33 cellular contexts compared by ENCODE assay signal in genomic region chr5:132211787-132212186, GRCh38. TPM values are rescaled to one million over a fixed set of nuclear protein-coding genes. Genes with fewer than 3 reads are reported as not detected.
A peak's percentile ranks its signal among the peaks of the same experiment; 100 is the strongest.
DNase-seq lines count a peak whose midpoint lies in the region; ATAC-seq and TF ChIP-seq lines count a peak whose summit lies in the region.
"Had no signal": no experiment of that assay in that cellular context is flagged by ENCODE, and none has a peak within 500 bp of the region (broad histone marks: within the 10 kb centered on the region; RNA-seq: fewer than 3 reads in every experiment).

No MANE protein-coding gene starts in this region.

- no peaks in the 10 kb centered on the region for H3K27me3 ChIP-seq in right atrium auricular region
- no peaks in the 10 kb centered on the region for H3K27me3 ChIP-seq in upper lobe of left lung
- H3K27me3 ChIP-seq: BE2C, gastrocnemius medialis, left lung, suprapubic skin, uterus had no signal

- H3K4me1 ChIP-seq in right atrium auricular region (peaks cover 0 to 64% of the 10 kb centered on the region in 2 donors), upper lobe of left lung (peaks cover 0 to 8% (median 7%) of the 10 kb centered on the region in 4 donors)
- H3K4me1 ChIP-seq: HAP-1, uterus had no signal

- no peaks in the 10 kb centered on the region for H3K27me3 Mint-ChIP-seq in natural killer cell treated with Interleukin-12 subunit alpha and Interleukin-12 subunit beta and Interleukin-15 and Interleukin-18, amount 100 ng/mL, for 72 hours
- peaks cover 0 to 3% of the 10 kb centered on the region in 2 donors for H3K27me3 Mint-ChIP-seq in natural killer cell (ENCODE audit: low read depth in 2 of 2)
- H3K27me3 Mint-ChIP-seq: activated CD4-positive, alpha-beta memory T cell treated with anti-CD3 and anti-CD28 coated beads for 36 hours; activated naive CD8-positive, alpha-beta T cell had no signal

- WGBS in upper lobe of left lung, 2 donors = 47% methylated on average over 1 of the region's 1 CpG

- H3K9me3 Mint-ChIP-seq in natural killer cell treated with Interleukin-12 subunit alpha and Interleukin-12 subunit beta and Interleukin-15 and Interleukin-18, amount 100 ng/mL, for 72 hours = no peaks in the 10 kb centered on the region
- no peaks in the 10 kb centered on the region for H3K9me3 Mint-ChIP-seq in natural killer cell
- H3K9me3 Mint-ChIP-seq: activated CD4-positive, alpha-beta memory T cell treated with anti-CD3 and anti-CD28 coated beads for 36 hours; immature natural killer cell; stimulated activated naive B cell treated with anti-CD40 and anti-IgM and Interleukin-4, amounts not matched to agents 10 μg/mL and 1 μg/mL and 100 μg/mL, for 72 hours; T-helper 1 cell treated with Interleukin-12 subunit alpha and Interleukin-12 subunit beta and Interleukin-4 antibody, amounts not matched to agents 30 μg/mL and 1 μg/mL, for 36 hours had no signal

- intact Hi-C loops in natural killer cell (cut with micrococcal nuclease) = no loop called here

- H3K27ac Mint-ChIP-seq in natural killer cell treated with Interleukin-12 subunit alpha and Interleukin-12 subunit beta and Interleukin-15 and Interleukin-18, amount 100 ng/mL, for 72 hours = no peak overlapping the region
- H3K27ac Mint-ChIP-seq in natural killer cell = no peak overlapping the region
- H3K27ac Mint-ChIP-seq: activated CD4-positive, alpha-beta memory T cell treated with anti-CD3 and anti-CD28 coated beads for 36 hours; activated naive CD8-positive, alpha-beta T cell; immature natural killer cell; stimulated activated naive B cell treated with anti-CD40 and anti-IgM and Interleukin-4, amounts not matched to agents 10 μg/mL and 1 μg/mL and 100 μg/mL, for 72 hours; T-helper 1 cell treated with Interleukin-12 subunit alpha and Interleukin-12 subunit beta and Interleukin-4 antibody, amounts not matched to agents 30 μg/mL and 1 μg/mL, for 36 hours had no signal

- H3K4me1 Mint-ChIP-seq in natural killer cell treated with Interleukin-12 subunit alpha and Interleukin-12 subunit beta and Interleukin-15 and Interleukin-18, amount 100 ng/mL, for 72 hours (ENCODE audit: low read depth in 2 of 2) = peaks cover 0 to 2% of the 10 kb centered on the region in 2 donors
- peaks cover 0 to 4% of the 10 kb centered on the region in 2 donors for H3K4me1 Mint-ChIP-seq in natural killer cell
- H3K4me1 Mint-ChIP-seq: immature natural killer cell had no signal

- H3K36me3 Mint-ChIP-seq in natural killer cell treated with Interleukin-12 subunit alpha and Interleukin-12 subunit beta and Interleukin-15 and Interleukin-18, amount 100 ng/mL, for 72 hours = no peaks in the 10 kb centered on the region
- H3K36me3 Mint-ChIP-seq in natural killer cell = no peaks in the 10 kb centered on the region
- H3K36me3 Mint-ChIP-seq: activated CD4-positive, alpha-beta memory T cell treated with anti-CD3 and anti-CD28 coated beads for 36 hours; activated naive CD8-positive, alpha-beta T cell; immature natural killer cell had no signal

- H3K4me3 Mint-ChIP-seq in natural killer cell treated with Interleukin-12 subunit alpha and Interleukin-12 subunit beta and Interleukin-15 and Interleukin-18, amount 100 ng/mL, for 72 hours = no peak overlapping the region
- H3K4me3 Mint-ChIP-seq in natural killer cell = no peak overlapping the region
- H3K4me3 Mint-ChIP-seq: activated CD4-positive, alpha-beta memory T cell treated with anti-CD3 and anti-CD28 coated beads for 36 hours; activated naive CD8-positive, alpha-beta T cell; immature natural killer cell; stimulated activated naive B cell treated with anti-CD40 and anti-IgM and Interleukin-4, amounts not matched to agents 10 μg/mL and 1 μg/mL and 100 μg/mL, for 72 hours; T-helper 1 cell treated with Interleukin-12 subunit alpha and Interleukin-12 subunit beta and Interleukin-4 antibody, amounts not matched to agents 30 μg/mL and 1 μg/mL, for 36 hours had no signal

- no peak for TF ChIP-seq POLR2A in upper lobe of left lung (IDR thresholded peaks at IDR 0.05)

- ATAC-seq in natural killer cell treated with Interleukin-12 subunit alpha and Interleukin-12 subunit beta and Interleukin-15 and Interleukin-18, amount 100 ng/mL, for 72 hours = no peak
- ATAC-seq in natural killer cell = no peak
- no peak for ATAC-seq in HG02571 (IDR thresholded peaks at IDR 0.05; ENCODE audit: unreplicated experiment)
- ATAC-seq in upper lobe of left lung (ENCODE audit: low FRiP score in 2 of 2) = no peak
- ATAC-seq: activated CD4-positive, CD25-positive, alpha-beta regulatory T cell treated with anti-CD3 and anti-CD28 coated beads, Interleukin-2, amount 50 U/mL, for 24 hours; gastrocnemius medialis; K562; left lung; mucosa of descending colon; stimulated activated naive B cell treated with anti-CD40 and anti-IgM and Interleukin-4, amounts not matched to agents 10 μg/mL and 1 μg/mL and 100 μg/mL, for 72 hours had no signal

- no peak overlapping the region for H3K27ac ChIP-seq in coronary artery
- H3K27ac ChIP-seq in right atrium auricular region = peak overlapping the region; percentile 62 to 65
- H3K27ac ChIP-seq in upper lobe of left lung = no peak overlapping the region
- H3K27ac ChIP-seq: gastrocnemius medialis, left lung, suprapubic skin, uterus had no signal

- TF ChIP-seq CTCF in natural killer cell (IDR thresholded peaks at IDR 0.05) = no peak
- no peak for TF ChIP-seq CTCF in coronary artery (IDR thresholded peaks at IDR 0.05)
- TF ChIP-seq CTCF in right atrium auricular region (IDR thresholded peaks at IDR 0.05) = no peak
- no peak for TF ChIP-seq CTCF in upper lobe of left lung (IDR thresholded peaks at IDR 0.05)

- peak; percentile 18 for DNase-seq in natural killer cell treated with Interleukin-12 subunit alpha and Interleukin-12 subunit beta and Interleukin-15 and Interleukin-18, amount 100 ng/mL, for 72 hours (ENCODE audit: low spot score)
- DNase-seq in natural killer cell (no peak), coronary artery (ENCODE audit: low spot score) (peak; percentile 53), right atrium auricular region (ENCODE audit: low spot score) (no peak), NCI-H1092 treated with DMSO at 0.1 percent for 48 hours (lab: John Stamatoyannopoulos, UW) (no peak), COR-L47 (lab: John Stamatoyannopoulos, UW) (no peak), upper lobe of left lung (no peak)
- DNase-seq: 8988T; activated CD4-positive, alpha-beta memory T cell treated with anti-CD3 and anti-CD28 coated beads for 36 hours; activated effector memory CD4-positive, alpha-beta T cell treated with Interleukin-2 at 50 U/mL for 16 hours; BE2C; caudate nucleus; dermis blood vessel endothelial cell; gastrocnemius medialis; hypothalamus; immature natural killer cell; left lung; mucosa of descending colon; NCI-H2029; NCI-H2227 treated with DMSO at 0.1 percent for 48 hours; NCI-H82; posterior cingulate gyrus; stimulated activated CD4-positive, alpha-beta T cell treated with anti-CD3 and anti-CD28 coated beads, Interleukin-15, amount 100 ng/mL, for 24 hours; stimulated activated naive B cell treated with anti-CD40 and anti-IgM and Interleukin-4, amounts not matched to agents 10 μg/mL and 1 μg/mL and 100 μg/mL, for 72 hours; uterus had no signal

- no peak for TF ChIP-seq EP300 in upper lobe of left lung (IDR thresholded peaks at IDR 0.05)

- H3K36me3 ChIP-seq in right atrium auricular region = peaks cover 57% of the 10 kb centered on the region
- H3K36me3 ChIP-seq in upper lobe of left lung = peaks cover 5 to 65% (median 39%) of the 10 kb centered on the region in 4 donors
- H3K36me3 ChIP-seq: BE2C, uterus had no signal

- H3K9me3 ChIP-seq in right atrium auricular region (no peaks in the 10 kb centered on the region), upper lobe of left lung (no peaks in the 10 kb centered on the region)
- H3K9me3 ChIP-seq: BE2C, gastrocnemius medialis, HAP-1, left lung, mucosa of descending colon, suprapubic skin, uterus had no signal

- H3K4me3 ChIP-seq in coronary artery (no peak overlapping the region), right atrium auricular region (no peak overlapping the region), upper lobe of left lung (no peak overlapping the region)
- H3K4me3 ChIP-seq: gastrocnemius medialis, HAP-1, K562, left lung, mucosa of descending colon, suprapubic skin, uterus had no signal

RNA-seq across cellular contexts. Expression of gene P4HA2, which starts 15.9 kb away (rescaled TPM):
- total RNA-seq in natural killer cell treated with Interleukin-12 subunit alpha and Interleukin-12 subunit beta and Interleukin-15 and Interleukin-18, amount 100 ng/mL, for 72 hours = 10 to 100 TPM in 1 of 2 donors, 1 to 10 TPM in 1; 5.5 to 20.1 TPM
- total RNA-seq in natural killer cell (under 1 TPM in 1 of 3 donors, not detected in 2; 0.20 TPM), right atrium auricular region (10 to 100 TPM; 60.5 to 65.4 TPM), upper lobe of left lung (10 to 100 TPM; 37.7 to 85.2 (median 57.5) TPM)

RNA-seq across cellular contexts. Expression of gene PDLIM4, which starts 45.7 kb away (rescaled TPM):
- total RNA-seq in natural killer cell treated with Interleukin-12 subunit alpha and Interleukin-12 subunit beta and Interleukin-15 and Interleukin-18, amount 100 ng/mL, for 72 hours = not detected
- total RNA-seq in natural killer cell = not detected
- 10 to 100 TPM; 13.4 to 96.7 TPM for total RNA-seq in right atrium auricular region
- total RNA-seq in upper lobe of left lung = 10 to 100 TPM in 4 of 6 donors, 1 to 10 TPM in 2; 3.3 to 14.2 (median 10.6) TPM
- total RNA-seq: activated CD4-positive, alpha-beta memory T cell treated with anti-CD3 and anti-CD28 coated beads for 36 hours; HT1080 had no signal

Comparison
In these comparisons a context has a peak if more than half of its experiments do, and no peak if none do; other contexts are left out.
1. DNase-seq: peak in natural killer cell treated with Interleukin-12 subunit alpha and Interleukin-12 subunit beta and Interleukin-15 and Interleukin-18, amount 100 ng/mL, for 72 hours (single experiment) and coronary artery (single experiment); none in natural killer cell (single experiment), right atrium auricular region (single experiment), NCI-H1092 treated with DMSO at 0.1 percent for 48 hours (single experiment), COR-L47 (single experiment) and upper lobe of left lung (0 of 2).
2. RNA of gene P4HA2, which starts 15.9 kb away (total RNA-seq): 60.5 to 65.4 TPM in right atrium auricular region, 37.7 to 85.2 TPM in upper lobe of left lung and 5.5 to 20.1 TPM in natural killer cell treated with Interleukin-12 subunit alpha and Interleukin-12 subunit beta and Interleukin-15 and Interleukin-18, amount 100 ng/mL, for 72 hours; 0.20 TPM in natural killer cell; every median in the first group is over 4 times any median in the second.
3. H3K27ac ChIP-seq: peak in right atrium auricular region (2 of 2); none in coronary artery (0 of 2) and upper lobe of left lung (0 of 4).